ENCODE assay signal across 9 cellular contexts in genomic region chr11:108853864-108854263, GRCh38.
A peak's percentile ranks its signal among the peaks of the same experiment; 100 is the strongest.
DNase-seq lines count a peak whose midpoint lies in the region; ATAC-seq and TF ChIP-seq lines count a peak whose summit lies in the region.
"Had no signal": no experiment of that assay in that cellular context is flagged by ENCODE, and none has a peak within 500 bp of the region (broad histone marks: within the 10 kb centered on the region; RNA-seq: fewer than 3 reads in every experiment).

No MANE protein-coding gene starts in this region.

- H3K36me3 ChIP-seq in mucosa of descending colon (ENCODE audit: low read depth) = no peaks in the 10 kb centered on the region
- H3K36me3 ChIP-seq in SJCRH30 = no peaks in the 10 kb centered on the region

- ATAC-seq in HG03135 (IDR thresholded peaks at IDR 0.05; ENCODE audit: unreplicated experiment) (peak; percentile 51), mucosa of descending colon (peak; percentile 50)

- CTCF ChIA-PET in activated naive CD4-positive, alpha-beta T cell treated with anti-CD3 and anti-CD28 coated beads for 36 hours (lab: Charles Lee) = interaction anchor here (0.6 to 1.3 kb wide), 9 partner anchors 8 to 827 kb away, joined by 3 to 5 read pairs (median 4); no protein-coding TSS in a partner anchor

- H3K4me1 Mint-ChIP-seq in activated naive CD4-positive, alpha-beta T cell treated with anti-CD3 and anti-CD28 coated beads for 36 hours (ENCODE audit: low read depth) = peaks cover 19% of the 10 kb centered on the region

- H3K36me3 Mint-ChIP-seq in activated naive CD4-positive, alpha-beta T cell treated with anti-CD3 and anti-CD28 coated beads for 36 hours (ENCODE audit: low read depth) = peaks cover 6% of the 10 kb centered on the region

- TF ChIP-seq CTCF in mucosa of descending colon (IDR thresholded peaks at IDR 0.05) = no peak

- peaks cover 5% of the 10 kb centered on the region for H3K4me1 ChIP-seq in mucosa of descending colon (ENCODE audit: low read depth)
- no peaks in the 10 kb centered on the region for H3K4me1 ChIP-seq in SJCRH30

- H3K4me3 Mint-ChIP-seq in activated naive CD4-positive, alpha-beta T cell treated with anti-CD3 and anti-CD28 coated beads for 36 hours = peak overlapping the region; percentile 67

- H3K9me3 Mint-ChIP-seq in activated naive CD4-positive, alpha-beta T cell treated with anti-CD3 and anti-CD28 coated beads for 36 hours = no peaks in the 10 kb centered on the region

- H3K4me3 ChIP-seq in mucosa of descending colon (no peak overlapping the region), SJCRH30 (no peak overlapping the region)

- H3K27me3 Mint-ChIP-seq in activated naive CD4-positive, alpha-beta T cell treated with anti-CD3 and anti-CD28 coated beads for 36 hours (ENCODE audit: low read depth) = no peaks in the 10 kb centered on the region

- H3K9me3 ChIP-seq in mucosa of descending colon (no peaks in the 10 kb centered on the region), SJCRH30 (replicated peaks) (no peaks in the 10 kb centered on the region)

- H3K27me3 ChIP-seq in SJCRH30 = no peaks in the 10 kb centered on the region

- peak overlapping the region; percentile 82 for H3K27ac Mint-ChIP-seq in activated naive CD4-positive, alpha-beta T cell treated with anti-CD3 and anti-CD28 coated beads for 36 hours

- DNase-seq in activated naive CD4-positive, alpha-beta T cell treated with anti-CD3 and anti-CD28 coated beads for 36 hours = peak; percentile 11
- DNase-seq in activated naive CD4-positive, alpha-beta T cell (lab: John Stamatoyannopoulos, UW) = no peak
- DNase-seq in astrocyte of the hippocampus (ENCODE audit: low read depth, low spot score) = peak; percentile 53
- peak in 1 of 3 donors; percentile 10 for DNase-seq in mucosa of descending colon
- DNase-seq in amygdala (lab: John Stamatoyannopoulos, UW) = no peak
- no peak for DNase-seq in SJCRH30
- no peak for DNase-seq in GOT3 (lab: John Stamatoyannopoulos, UW)

- intact Hi-C loops in activated naive CD4-positive, alpha-beta T cell treated with anti-CD3 and anti-CD28 coated beads for 36 hours (cut with micrococcal nuclease) = loop anchor here (1.0 to 10.0 kb wide), 2 partner anchors 121 to 729 kb away; partner anchors contain the start of gene ACAT1
- intact Hi-C loops in mucosa of descending colon (cut with DNase I, micrococcal nuclease) = no loop called here

- no peak overlapping the region for H3K27ac ChIP-seq in SJCRH30
- H3K27ac ChIP-seq: C4-2B had no signal

Comparison
In these comparisons a context has a peak if more than half of its experiments do, and no peak if none do; other contexts are left out.
1. DNase-seq: peak in activated naive CD4-positive, alpha-beta T cell treated with anti-CD3 and anti-CD28 coated beads for 36 hours (single experiment) and astrocyte of the hippocampus (single experiment); none in activated naive CD4-positive, alpha-beta T cell (0 of 4), amygdala (0 of 56), SJCRH30 (0 of 2) and GOT3 (single experiment).